Comparison of ENCODE assay signal across 19 cellular contexts in genomic region chr10:69934768-69935167, GRCh38.
DNase-seq lines count a peak whose midpoint lies in the region; ATAC-seq and TF ChIP-seq lines count a peak whose summit lies in the region.
"Had no signal": no experiment of that assay in that cellular context is flagged by ENCODE, and none has a peak within 500 bp of the region (broad histone marks: within the 10 kb centered on the region; RNA-seq: fewer than 3 reads in every experiment).

No MANE protein-coding gene starts in this region.

- H3K4me1 ChIP-seq in SK-N-SH (ENCODE audit: control insufficient read depth in 1 of 2, insufficient read depth in 2 of 2, low read depth in 1 of 2, low read length in 1 of 2), result no peaks in the 10 kb centered on the region
- H3K4me1 ChIP-seq in Loucy (ENCODE audit: insufficient read depth, low read length, poor library complexity, severe bottlenecking), result no peaks in the 10 kb centered on the region

- no peak for TF ChIP-seq EP300 in SK-N-SH (IDR thresholded peaks at IDR 0.05; ENCODE audit: borderline replicate concordance in 1 of 2, low read depth in 1 of 2, low read length in 1 of 2)

- H3K9me3 ChIP-seq in SK-N-SH (no peaks in the 10 kb centered on the region), Loucy (ENCODE audit: insufficient read depth, low read depth, low read length) (no peaks in the 10 kb centered on the region)
- H3K9me3 ChIP-seq: body of pancreas had no signal

- 58% methylated on average over 2 of the region's 2 CpGs for WGBS in SK-N-SH (ENCODE audit: low lambda C conversion rate)

- CTCF ChIA-PET in SK-N-SH (lab: Yijun Ruan, JAX), result interaction anchor here (0.9 to 1.7 kb wide), 3 partner anchors 15 to 192 kb away, joined by 3 to 6 read pairs (median 5); no protein-coding TSS in a partner anchor
- CTCF ChIA-PET in activated naive CD4-positive, alpha-beta T cell treated with anti-CD3 and anti-CD28 coated beads, Interleukin-2, amount 10 ng/mL, durations not matched to agents 7 days and 5 days (lab: Charles Lee), result interaction anchor here (0.9 to 1.9 kb wide), 4 partner anchors 20 to 25 kb away, joined by 4 to 7 read pairs (median 6); no protein-coding TSS in a partner anchor

- H3K4me3 ChIP-seq in SK-N-SH (ENCODE audit: low read depth in 2 of 2, low read length in 1 of 2) (no peak overlapping the region), Loucy (ENCODE audit: low read length, poor library complexity, severe bottlenecking) (no peak overlapping the region)
- H3K4me3 ChIP-seq: body of pancreas had no signal

- no peak overlapping the region for H3K27ac ChIP-seq in SK-N-SH (ENCODE audit: low read depth in 2 of 2, low read length in 1 of 2)
- H3K27ac ChIP-seq: body of pancreas had no signal

- H3K9me2 ChIP-seq in SK-N-SH (no peaks in the 10 kb centered on the region), Loucy (replicated peaks; ENCODE audit: low read depth, low read length) (no peaks in the 10 kb centered on the region)

- H3K9ac ChIP-seq in SK-N-SH (no peak overlapping the region), Loucy (ENCODE audit: low read depth, low read length, poor library complexity, severe bottlenecking) (no peak overlapping the region)

- H4K20me1 ChIP-seq in SK-N-SH (ENCODE audit: insufficient read depth), result no peaks in the 10 kb centered on the region
- no peaks in the 10 kb centered on the region for H4K20me1 ChIP-seq in Loucy (ENCODE audit: insufficient read depth, low read length, poor library complexity, severe bottlenecking)

- H3K4me2 ChIP-seq in SK-N-SH, result no peak overlapping the region
- H3K4me2 ChIP-seq in Loucy (ENCODE audit: low read depth, low read length, poor library complexity, severe bottlenecking), result no peak overlapping the region

- ATAC-seq in SK-N-SH treated with all-trans-retinoic acid at 6 μM for 48 hours, result 0 out of 3 replicates have a peak, but pooled peaks have one; percentile 33
- no peak for ATAC-seq in stimulated activated naive B cell treated with anti-CD40 and anti-IgM and Interleukin-4, amounts not matched to agents 10 μg/mL and 1 μg/mL and 100 μg/mL, for 72 hours (replicated peaks)
- ATAC-seq: activated CD8-positive, alpha-beta memory T cell treated with anti-CD3 and anti-CD28 coated beads, Interleukin-2, amount 10 ng/mL, durations not matched to agents 7 days and 5 days; body of pancreas had no signal

- H3K9me3 Mint-ChIP-seq in type B pancreatic cell, result no peaks in the 10 kb centered on the region
- no peaks in the 10 kb centered on the region for H3K9me3 Mint-ChIP-seq in stimulated activated naive B cell treated with anti-CD40 and anti-IgM and Interleukin-4, amounts not matched to agents 10 μg/mL and 1 μg/mL and 100 μg/mL, for 72 hours
- no peaks in the 10 kb centered on the region for H3K9me3 Mint-ChIP-seq in activated naive CD4-positive, alpha-beta T cell treated with anti-CD3 and anti-CD28 coated beads, Interleukin-2, amount 10 ng/mL, durations not matched to agents 7 days and 5 days
- H3K9me3 Mint-ChIP-seq: activated naive CD8-positive, alpha-beta T cell treated with anti-CD3 and anti-CD28 coated beads for 36 hours; activated T-helper 1 cell treated with anti-CD3 and anti-CD28 coated beads, Interleukin-12 subunit alpha, Interleukin-12 subunit beta, Interleukin-2, Interleukin-4 antibody, amounts not matched to agents 30 ng/mL and 10 ng/mL and 1 ng/mL, durations not matched to agents 14 hours and 24 hours and 36 hours; dendritic cell treated with granulocyte-macrophage colony-stimulating factor and Interleukin-4, amounts not matched to agents 40 ng/mL and 50 ng/mL, for 4 days; immature natural killer cell had no signal

- no peaks in the 10 kb centered on the region for H3K36me3 Mint-ChIP-seq in type B pancreatic cell
- H3K36me3 Mint-ChIP-seq in stimulated activated naive B cell treated with anti-CD40 and anti-IgM and Interleukin-4, amounts not matched to agents 10 μg/mL and 1 μg/mL and 100 μg/mL, for 72 hours, result no peaks in the 10 kb centered on the region
- H3K36me3 Mint-ChIP-seq in activated naive CD4-positive, alpha-beta T cell treated with anti-CD3 and anti-CD28 coated beads, Interleukin-2, amount 10 ng/mL, durations not matched to agents 7 days and 5 days, result no peaks in the 10 kb centered on the region
- H3K36me3 Mint-ChIP-seq: activated CD8-positive, alpha-beta memory T cell treated with anti-CD3 and anti-CD28 coated beads, Interleukin-2, amount 10 ng/mL, durations not matched to agents 7 days and 5 days; activated naive CD8-positive, alpha-beta T cell treated with anti-CD3 and anti-CD28 coated beads for 36 hours; immature natural killer cell had no signal

- peaks cover 4% of the 10 kb centered on the region for H3K27me3 Mint-ChIP-seq in type B pancreatic cell
- H3K27me3 Mint-ChIP-seq in stimulated activated naive B cell treated with anti-CD40 and anti-IgM and Interleukin-4, amounts not matched to agents 10 μg/mL and 1 μg/mL and 100 μg/mL, for 72 hours, result peaks cover 10 to 17% of the 10 kb centered on the region in 2 donors
- H3K27me3 Mint-ChIP-seq in activated naive CD4-positive, alpha-beta T cell treated with anti-CD3 and anti-CD28 coated beads, Interleukin-2, amount 10 ng/mL, durations not matched to agents 7 days and 5 days, result peaks cover 34% of the 10 kb centered on the region
- H3K27me3 Mint-ChIP-seq: activated naive CD8-positive, alpha-beta T cell treated with anti-CD3 and anti-CD28 coated beads for 36 hours had no signal

- H3F3A ChIP-seq in SK-N-SH (replicated peaks; ENCODE audit: insufficient read depth), result no peaks in the 10 kb centered on the region
- no peaks in the 10 kb centered on the region for H3F3A ChIP-seq in Loucy (ENCODE audit: low read depth)

- H2AFZ ChIP-seq in SK-N-SH (ENCODE audit: low read depth) (no peak overlapping the region), Loucy (ENCODE audit: low read length) (no peak overlapping the region)

- no peak for TF ChIP-seq RAD21 in SK-N-SH (IDR thresholded peaks at IDR 0.05; ENCODE audit: low read length)

- POLR2A ChIA-PET in SK-N-SH (lab: Yijun Ruan, JAX), result no interaction called here

- no peak overlapping the region for H3K27ac Mint-ChIP-seq in type B pancreatic cell
- no peak overlapping the region for H3K27ac Mint-ChIP-seq in stimulated activated naive B cell treated with anti-CD40 and anti-IgM and Interleukin-4, amounts not matched to agents 10 μg/mL and 1 μg/mL and 100 μg/mL, for 72 hours
- H3K27ac Mint-ChIP-seq in activated naive CD4-positive, alpha-beta T cell treated with anti-CD3 and anti-CD28 coated beads, Interleukin-2, amount 10 ng/mL, durations not matched to agents 7 days and 5 days, result no peak overlapping the region
- H3K27ac Mint-ChIP-seq: activated CD8-positive, alpha-beta memory T cell treated with anti-CD3 and anti-CD28 coated beads, Interleukin-2, amount 10 ng/mL, durations not matched to agents 7 days and 5 days; activated naive CD8-positive, alpha-beta T cell treated with anti-CD3 and anti-CD28 coated beads for 36 hours; activated T-helper 1 cell treated with anti-CD3 and anti-CD28 coated beads, Interleukin-12 subunit alpha, Interleukin-12 subunit beta, Interleukin-2, Interleukin-4 antibody, amounts not matched to agents 30 ng/mL and 10 ng/mL and 1 ng/mL, durations not matched to agents 14 hours and 24 hours and 36 hours; dendritic cell treated with granulocyte-macrophage colony-stimulating factor and Interleukin-4, amounts not matched to agents 40 ng/mL and 50 ng/mL, for 4 days; immature natural killer cell had no signal

- DNase-seq in SK-N-SH (no peak), dermis blood vessel endothelial cell (peak; percentile 21), type B pancreatic cell (ENCODE audit: extremely low spot score, unreplicated experiment) (no peak), cerebellar cortex (ENCODE audit: low spot score) (no peak)
- no peak for DNase-seq in stimulated activated naive B cell treated with anti-CD40 and anti-IgM and Interleukin-4, amounts not matched to agents 10 μg/mL and 1 μg/mL and 100 μg/mL, for 72 hours
- DNase-seq in activated naive CD4-positive, alpha-beta T cell treated with anti-CD3 and anti-CD28 coated beads, Interleukin-2, amount 10 ng/mL, durations not matched to agents 7 days and 5 days, result no peak
- DNase-seq: ACHN; activated CD4-positive, alpha-beta T cell treated with anti-CD3 and anti-CD28 coated beads for 4 hours; activated CD8-positive, alpha-beta memory T cell treated with anti-CD3 and anti-CD28 coated beads, Interleukin-2, amount 10 ng/mL, durations not matched to agents 7 days and 5 days; activated naive CD8-positive, alpha-beta T cell treated with anti-CD3 and anti-CD28 coated beads for 36 hours; body of pancreas; GOT3; immature natural killer cell; NCI-H1436; NCI-H524 had no signal

- H3K4me1 Mint-ChIP-seq in type B pancreatic cell (ENCODE audit: unreplicated experiment), result no peaks in the 10 kb centered on the region
- no peaks in the 10 kb centered on the region for H3K4me1 Mint-ChIP-seq in stimulated activated naive B cell treated with anti-CD40 and anti-IgM and Interleukin-4, amounts not matched to agents 10 μg/mL and 1 μg/mL and 100 μg/mL, for 72 hours
- H3K4me1 Mint-ChIP-seq in activated naive CD4-positive, alpha-beta T cell treated with anti-CD3 and anti-CD28 coated beads, Interleukin-2, amount 10 ng/mL, durations not matched to agents 7 days and 5 days, result no peaks in the 10 kb centered on the region
- H3K4me1 Mint-ChIP-seq: activated CD8-positive, alpha-beta memory T cell treated with anti-CD3 and anti-CD28 coated beads, Interleukin-2, amount 10 ng/mL, durations not matched to agents 7 days and 5 days; activated naive CD8-positive, alpha-beta T cell treated with anti-CD3 and anti-CD28 coated beads for 36 hours; immature natural killer cell had no signal

- no peaks in the 10 kb centered on the region for H3K36me3 ChIP-seq in SK-N-SH (replicated peaks in 1 of 2; ENCODE audit: control insufficient read depth in 1 of 2, insufficient read depth in 2 of 2, low read length in 1 of 2)
- H3K36me3 ChIP-seq in Loucy (ENCODE audit: insufficient read depth, low read length), result no peaks in the 10 kb centered on the region

- H3K79me2 ChIP-seq in SK-N-SH (ENCODE audit: insufficient read depth), result no peaks in the 10 kb centered on the region
- no peaks in the 10 kb centered on the region for H3K79me2 ChIP-seq in Loucy (ENCODE audit: insufficient read depth, low read length)

- TF ChIP-seq CTCF in SK-N-SH (IDR thresholded peaks at IDR 0.05) (no peak; the same call in 1 of the 2 replicates), Loucy (conservative IDR thresholded peaks at IDR 0.05; ENCODE audit: low read length) (peak; percentile 37), type B pancreatic cell (conservative IDR thresholded peaks at IDR 0.05) (peak; percentile 20)

- H3K27me3 ChIP-seq in SK-N-SH (ENCODE audit: insufficient read depth) (no peaks in the 10 kb centered on the region), Loucy (ENCODE audit: insufficient read depth, low read length, poor library complexity, severe bottlenecking) (no peaks in the 10 kb centered on the region)
- H3K27me3 ChIP-seq: body of pancreas had no signal

- H3K4me3 Mint-ChIP-seq in type B pancreatic cell, result no peak overlapping the region
- no peak overlapping the region for H3K4me3 Mint-ChIP-seq in stimulated activated naive B cell treated with anti-CD40 and anti-IgM and Interleukin-4, amounts not matched to agents 10 μg/mL and 1 μg/mL and 100 μg/mL, for 72 hours
- H3K4me3 Mint-ChIP-seq in activated naive CD4-positive, alpha-beta T cell treated with anti-CD3 and anti-CD28 coated beads, Interleukin-2, amount 10 ng/mL, durations not matched to agents 7 days and 5 days, result no peak overlapping the region
- H3K4me3 Mint-ChIP-seq: activated CD8-positive, alpha-beta memory T cell treated with anti-CD3 and anti-CD28 coated beads, Interleukin-2, amount 10 ng/mL, durations not matched to agents 7 days and 5 days; activated naive CD8-positive, alpha-beta T cell treated with anti-CD3 and anti-CD28 coated beads for 36 hours; activated T-helper 1 cell treated with anti-CD3 and anti-CD28 coated beads, Interleukin-12 subunit alpha, Interleukin-12 subunit beta, Interleukin-2, Interleukin-4 antibody, amounts not matched to agents 30 ng/mL and 10 ng/mL and 1 ng/mL, durations not matched to agents 14 hours and 24 hours and 36 hours; dendritic cell treated with granulocyte-macrophage colony-stimulating factor and Interleukin-4, amounts not matched to agents 40 ng/mL and 50 ng/mL, for 4 days; immature natural killer cell had no signal
